9 cellular contexts compared by ENCODE assay signal in genomic region chr21:33261635-33262034, GRCh38. TPM values are rescaled to one million over a fixed set of nuclear protein-coding genes. Genes with fewer than 3 reads are reported as not detected.
DNase-seq lines count a peak whose midpoint lies in the region; ATAC-seq lines count a peak whose summit lies in the region.
"Had no signal": no experiment of that assay in that cellular context is flagged by ENCODE, and none has a peak within 500 bp of the region (broad histone marks: within the 10 kb centered on the region; RNA-seq: fewer than 3 reads in every experiment).

No MANE protein-coding gene starts in this region.

- peaks cover 32% of the 10 kb centered on the region for H3K36me3 Mint-ChIP-seq in activated CD4-positive, alpha-beta memory T cell treated with anti-CD3 and anti-CD28 coated beads for 36 hours
- peaks cover 22% of the 10 kb centered on the region for H3K36me3 Mint-ChIP-seq in memory B cell

- no peak overlapping the region for H3K4me3 Mint-ChIP-seq in activated CD4-positive, alpha-beta memory T cell treated with anti-CD3 and anti-CD28 coated beads for 36 hours
- no peak overlapping the region for H3K4me3 Mint-ChIP-seq in memory B cell

- peaks cover 53% of the 10 kb centered on the region for H3K4me1 Mint-ChIP-seq in activated CD4-positive, alpha-beta memory T cell treated with anti-CD3 and anti-CD28 coated beads for 36 hours (ENCODE audit: low read depth)
- peaks cover 16% of the 10 kb centered on the region for H3K4me1 Mint-ChIP-seq in memory B cell

- H3K27me3 Mint-ChIP-seq in activated CD4-positive, alpha-beta memory T cell treated with anti-CD3 and anti-CD28 coated beads for 36 hours: no peaks in the 10 kb centered on the region
- H3K27me3 Mint-ChIP-seq in memory B cell: no peaks in the 10 kb centered on the region
- H3K27me3 Mint-ChIP-seq: IgD-negative memory B cell had no signal

- ATAC-seq in memory B cell (ENCODE audit: low read depth): no peak
- no peak for ATAC-seq in sciatic nerve
- no peak for ATAC-seq in HG02852 (IDR thresholded peaks at IDR 0.05; ENCODE audit: unreplicated experiment)
- no peak for ATAC-seq in GM19035 (IDR thresholded peaks at IDR 0.05; ENCODE audit: unreplicated experiment)

- POLR2A ChIA-PET in activated CD4-positive, alpha-beta memory T cell treated with anti-CD3 and anti-CD28 coated beads for 36 hours (lab: Charles Lee): interaction anchor here (0.9 kb wide), 1 partner anchor 63 kb away, joined by 3 read pairs; the partner anchor contains the start of gene IFNAR1

- DNase-seq in CD1c-positive myeloid dendritic cell (ENCODE audit: extremely low spot score) (peak; percentile 52), KBM-7 (peak; percentile 91), memory B cell (ENCODE audit: low spot score in 2 of 2) (no peak), NCI-H748 (lab: John Stamatoyannopoulos, UW; ENCODE audit: unreplicated experiment) (no peak), sciatic nerve (ENCODE audit: low spot score) (no peak)
- DNase-seq in activated CD4-positive, alpha-beta memory T cell treated with anti-CD3 and anti-CD28 coated beads for 36 hours: no peak

- CTCF ChIA-PET in activated CD4-positive, alpha-beta memory T cell treated with anti-CD3 and anti-CD28 coated beads for 36 hours (lab: Charles Lee): interaction anchor here (1.0 to 1.2 kb wide), 2 partner anchors 65 to 100 kb away, joined by 3 to 4 read pairs; no protein-coding TSS in a partner anchor

- in situ Hi-C loops in KBM-7 (cut with MboI; ENCODE audit: low pct_unique_long_range_greater_than_20kb, low sequenced_read_pairs): no loop called here

- intact Hi-C loops in activated CD4-positive, alpha-beta memory T cell treated with anti-CD3 and anti-CD28 coated beads for 36 hours (cut with micrococcal nuclease): no loop called here
- intact Hi-C loops in sciatic nerve (cut with DNase I): no loop called here

- H3K27ac Mint-ChIP-seq in activated CD4-positive, alpha-beta memory T cell treated with anti-CD3 and anti-CD28 coated beads for 36 hours: peak overlapping the region; percentile 38
- peak overlapping the region; percentile 45 for H3K27ac Mint-ChIP-seq in memory B cell

- peaks cover 2% of the 10 kb centered on the region for H3K9me3 Mint-ChIP-seq in activated CD4-positive, alpha-beta memory T cell treated with anti-CD3 and anti-CD28 coated beads for 36 hours
- no peaks in the 10 kb centered on the region for H3K9me3 Mint-ChIP-seq in memory B cell
- H3K9me3 Mint-ChIP-seq: IgD-negative memory B cell had no signal

RNA-seq across cellular contexts. Expression of gene IL10RB, which starts 4.5 kb away (rescaled TPM):
- total RNA-seq in activated CD4-positive, alpha-beta memory T cell treated with anti-CD3 and anti-CD28 coated beads for 36 hours: 10 to 100 TPM; 31.3 to 32.5 TPM
- total RNA-seq in sciatic nerve: 25.5 TPM

RNA-seq across cellular contexts. Expression of gene IFNAR2, which starts 31.9 kb away (rescaled TPM):
- total RNA-seq in activated CD4-positive, alpha-beta memory T cell treated with anti-CD3 and anti-CD28 coated beads for 36 hours: 10 to 100 TPM; 29.9 to 30.1 TPM
- 43.3 TPM for total RNA-seq in sciatic nerve

Comparison
In these comparisons a context has a peak if more than half of its experiments do, and no peak if none do; other contexts are left out.
1. DNase-seq: peak in CD1c-positive myeloid dendritic cell (single experiment) and KBM-7 (single experiment); none in activated CD4-positive, alpha-beta memory T cell treated with anti-CD3 and anti-CD28 coated beads for 36 hours (single experiment), memory B cell (0 of 2), NCI-H748 (single experiment) and sciatic nerve (single experiment).